Comparison of ENCODE assay signal across 9 cellular contexts in the genomic region with DNA sequence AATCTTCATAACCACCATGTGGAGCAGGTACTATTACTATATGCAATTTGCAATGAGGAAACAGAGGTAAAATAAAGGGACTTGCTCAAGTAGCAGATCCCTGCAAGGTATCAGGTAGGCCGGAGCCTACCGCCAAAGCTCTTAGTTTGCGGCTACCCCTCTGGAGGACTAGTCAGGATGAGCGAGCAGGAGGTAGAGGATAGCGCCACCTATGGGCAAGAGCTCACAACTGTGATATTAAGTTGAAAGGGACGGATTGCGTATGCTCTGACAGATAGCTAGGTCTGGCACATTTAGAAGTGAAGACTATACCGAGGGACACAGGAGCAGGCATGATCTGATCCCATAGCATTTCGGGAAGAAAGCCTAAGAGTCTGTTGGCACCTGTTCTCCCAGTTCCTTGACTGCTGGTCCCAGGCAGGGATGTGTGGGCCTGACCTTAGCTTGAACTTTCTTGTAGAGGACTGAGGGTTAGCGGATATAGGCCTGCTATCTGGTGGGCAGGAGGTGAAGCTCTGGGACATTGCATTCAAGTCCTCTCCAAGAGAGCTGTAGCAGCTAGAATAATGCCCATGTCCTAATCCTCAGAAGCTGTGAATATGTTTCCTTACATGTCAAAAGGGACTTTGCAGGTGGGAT. TPM values are rescaled to one million over a fixed set of nuclear protein-coding genes. Genes with fewer than 3 reads are reported as not detected.
DNase-seq lines count a peak whose midpoint lies in the region; ATAC-seq lines count a peak whose summit lies in the region.
"Had no signal": no experiment of that assay in that cellular context is flagged by ENCODE, and none has a peak within 500 bp of the region (broad histone marks: within the 10 kb centered on the region; RNA-seq: fewer than 3 reads in every experiment).

No MANE protein-coding gene starts in this region.

- H3K79me2 ChIP-seq in mesendoderm (ENCODE audit: control insufficient read depth, insufficient read depth, low read length), result no peaks in the 10 kb centered on the region

- H2BK15ac ChIP-seq in mesendoderm (replicated peaks; ENCODE audit: low read depth), result no peak overlapping the region

- no peak overlapping the region for H2BK120ac ChIP-seq in mesendoderm (ENCODE audit: low read depth, low read length)

- no peak overlapping the region for H3K4me3 ChIP-seq in mesendoderm (ENCODE audit: low read length)
- H3K4me3 ChIP-seq: BLaER1 treated with 17β-estradiol and CSF1 and Interleukin-3, amounts not matched to agents 10 nM and 100 nM had no signal

- DNase-seq in NCI-H1694 treated with DMSO at 0.1 percent for 48 hours (lab: John Stamatoyannopoulos, UW), result peak; percentile 11
- no peak for DNase-seq in NCI-H1694 (lab: John Stamatoyannopoulos, UW)
- DNase-seq in NCI-H187 (lab: John Stamatoyannopoulos, UW), result peak; percentile 27 to 43
- peak; percentile 26 for DNase-seq in activated naive CD8-positive, alpha-beta T cell treated with anti-CD3 and anti-CD28 coated beads, Interleukin-2, amount 50 U/mL, for 24 hours
- DNase-seq in mesendoderm, result peak; percentile 94
- DNase-seq in T1000 (lab: John Stamatoyannopoulos, UW), result no peak

- no peak overlapping the region for H3K27ac ChIP-seq in mesendoderm (ENCODE audit: low read depth, low read length)
- H3K27ac ChIP-seq: BLaER1 treated with 17β-estradiol and CSF1 and Interleukin-3, amounts not matched to agents 10 nM and 100 nM had no signal

- H4K8ac ChIP-seq in mesendoderm (ENCODE audit: low read depth, low read length), result no peak overlapping the region

- no peaks in the 10 kb centered on the region for H3K36me3 Mint-ChIP-seq in activated naive CD8-positive, alpha-beta T cell treated with anti-CD3 and anti-CD28 coated beads, Interleukin-2, amount 50 U/mL, for 24 hours (ENCODE audit: low read depth)

- no CpG with 5 or more reads among the region's 10 CpGs for WGBS in mesendoderm (ENCODE audit: extremely low coverage, insufficient coverage, low lambda C conversion rate)

- no peaks in the 10 kb centered on the region for H3K4me1 Mint-ChIP-seq in activated naive CD8-positive, alpha-beta T cell treated with anti-CD3 and anti-CD28 coated beads, Interleukin-2, amount 50 U/mL, for 24 hours

- H3K27me3 Mint-ChIP-seq in activated naive CD8-positive, alpha-beta T cell treated with anti-CD3 and anti-CD28 coated beads, Interleukin-2, amount 50 U/mL, for 24 hours, result peaks cover 11% of the 10 kb centered on the region

- no peak overlapping the region for H3K9ac ChIP-seq in mesendoderm (ENCODE audit: low read length)
- H3K9ac ChIP-seq: BLaER1 treated with 17β-estradiol and CSF1 and Interleukin-3, amounts not matched to agents 10 nM and 100 nM had no signal

- H3K18ac ChIP-seq in mesendoderm (ENCODE audit: low read length), result no peak overlapping the region

- H3K4me3 Mint-ChIP-seq in activated naive CD8-positive, alpha-beta T cell treated with anti-CD3 and anti-CD28 coated beads, Interleukin-2, amount 50 U/mL, for 24 hours, result no peak overlapping the region

- peak; percentile 64 for ATAC-seq in GM21737 (IDR thresholded peaks at IDR 0.05; ENCODE audit: unreplicated experiment)
- peak; percentile 52 for ATAC-seq in activated naive CD8-positive, alpha-beta T cell treated with anti-CD3 and anti-CD28 coated beads, Interleukin-2, amount 50 U/mL, for 24 hours
- ATAC-seq in GM21381 (IDR thresholded peaks at IDR 0.05; ENCODE audit: unreplicated experiment), result no peak

- no peak overlapping the region for H3K23ac ChIP-seq in mesendoderm (ENCODE audit: low read length)

- H3K9me3 Mint-ChIP-seq in activated naive CD8-positive, alpha-beta T cell treated with anti-CD3 and anti-CD28 coated beads, Interleukin-2, amount 50 U/mL, for 24 hours, result no peaks in the 10 kb centered on the region

- no peaks in the 10 kb centered on the region for H3K27me3 ChIP-seq in mesendoderm (ENCODE audit: insufficient read depth, low read length, poor library complexity)
- H3K27me3 ChIP-seq: BLaER1 treated with 17β-estradiol and CSF1 and Interleukin-3, amounts not matched to agents 10 nM and 100 nM had no signal

- no peak overlapping the region for H3K4me2 ChIP-seq in mesendoderm (ENCODE audit: low read length)
- H3K4me2 ChIP-seq: BLaER1 treated with 17β-estradiol and CSF1 and Interleukin-3, amounts not matched to agents 10 nM and 100 nM had no signal

- no peak overlapping the region for H3K4ac ChIP-seq in mesendoderm (ENCODE audit: low read depth, low read length)

- no peak overlapping the region for H2AK5ac ChIP-seq in mesendoderm (ENCODE audit: low read length)

- H3K27ac Mint-ChIP-seq in activated naive CD8-positive, alpha-beta T cell treated with anti-CD3 and anti-CD28 coated beads, Interleukin-2, amount 50 U/mL, for 24 hours, result no peak overlapping the region

- H4K5ac ChIP-seq in mesendoderm (ENCODE audit: low read length), result no peak overlapping the region

- no peaks in the 10 kb centered on the region for H3K4me1 ChIP-seq in mesendoderm (ENCODE audit: control insufficient read depth, low read depth, low read length)
- H3K4me1 ChIP-seq: BLaER1 treated with 17β-estradiol and CSF1 and Interleukin-3, amounts not matched to agents 10 nM and 100 nM had no signal

- H2BK5ac ChIP-seq in mesendoderm (ENCODE audit: low read length), result no peak overlapping the region

- no peaks in the 10 kb centered on the region for H3K79me1 ChIP-seq in mesendoderm (ENCODE audit: low read length)

- no peaks in the 10 kb centered on the region for H3K36me3 ChIP-seq in mesendoderm (ENCODE audit: control insufficient read depth, insufficient read depth, low read length)
- H3K36me3 ChIP-seq: BLaER1 treated with 17β-estradiol and CSF1 and Interleukin-3, amounts not matched to agents 10 nM and 100 nM had no signal

- no peak overlapping the region for H3K56ac ChIP-seq in mesendoderm (ENCODE audit: low read length)

RNA-seq across cellular contexts. Expression of a gene that starts 48.0 kb away (rescaled TPM):
- 0.03 TPM for polyA plus RNA-seq in mesendoderm (2013, experiment 1 of 2)
- 0.03 TPM for polyA plus RNA-seq in mesendoderm (2013, experiment 2 of 2)

Comparison
In these comparisons a context has a peak if more than half of its experiments do, and no peak if none do; other contexts are left out.
1. DNase-seq: peak in NCI-H1694 treated with DMSO at 0.1 percent for 48 hours (single experiment), NCI-H187 (2 of 2), activated naive CD8-positive, alpha-beta T cell treated with anti-CD3 and anti-CD28 coated beads, Interleukin-2, amount 50 U/mL, for 24 hours (single experiment) and mesendoderm (single experiment); none in NCI-H1694 (single experiment) and T1000 (single experiment).